Comparison of ENCODE assay signal across 8 cellular contexts in genomic region chr2:205714058-205714776, GRCh38. TPM values are rescaled to one million over a fixed set of nuclear protein-coding genes. Genes with fewer than 3 reads are reported as not detected.
DNase-seq lines count a peak whose midpoint lies in the region; ATAC-seq and TF ChIP-seq lines count a peak whose summit lies in the region.

No MANE protein-coding gene starts in this region.

- no peak for TF ChIP-seq CTCF in right atrium auricular region (IDR thresholded peaks at IDR 0.05)
- TF ChIP-seq CTCF in uterus (IDR thresholded peaks at IDR 0.05) = no peak

- peaks cover 0 to 8% of the 10 kb centered on the region in 2 donors for H3K4me1 ChIP-seq in right atrium auricular region
- H3K4me1 ChIP-seq in uterus = peaks cover 8 to 12% of the 10 kb centered on the region in 2 donors

- H3K36me3 ChIP-seq in right atrium auricular region (no peaks in the 10 kb centered on the region), uterus (no peaks in the 10 kb centered on the region)

- H3K27ac ChIP-seq in right atrium auricular region (peak overlapping the region; percentile 14 to 36), uterus (peak overlapping the region; percentile 81 to 83)

- TF ChIP-seq POLR2A in uterus (IDR thresholded peaks at IDR 0.05) = no peak

- ATAC-seq in GM18511 (IDR thresholded peaks at IDR 0.05; ENCODE audit: unreplicated experiment) (peak; percentile 75), HG02571 (IDR thresholded peaks at IDR 0.05; ENCODE audit: unreplicated experiment) (peak; percentile 79)

- in situ Hi-C loops in ACHN (cut with HindIII; ENCODE audit: low pct_ligation_motif_present, low pct_unique_long_range_greater_than_20kb, low sequenced_read_pairs) = no loop called here

- no peaks in the 10 kb centered on the region for H3K9me3 ChIP-seq in right atrium auricular region
- no peaks in the 10 kb centered on the region for H3K9me3 ChIP-seq in uterus

- no peak overlapping the region for H3K4me3 ChIP-seq in right atrium auricular region
- no peak overlapping the region for H3K4me3 ChIP-seq in uterus

- intact Hi-C loops in uterus (cut with DNase I; ENCODE audit: low total_unique reads) = no loop called here
- intact Hi-C loops in head of caudate nucleus (cut with DNase I) = no loop called here

- DNase-seq in OCI-M1 (lab: John Stamatoyannopoulos, UW) (peak; percentile 74), right atrium auricular region (ENCODE audit: low spot score) (no peak), uterus (no peak), ACHN (no peak), head of caudate nucleus (no peak), HT-29 (ENCODE audit: low spot score) (no peak)

- H3K27me3 ChIP-seq in right atrium auricular region = no peaks in the 10 kb centered on the region
- H3K27me3 ChIP-seq in uterus = no peaks in the 10 kb centered on the region

RNA-seq across cellular contexts. Expression of gene NRP2, which starts 31.9 kb away (rescaled TPM):
- total RNA-seq in right atrium auricular region = 10 to 100 TPM in 1 of 2 donors, 1 to 10 TPM in 1; 7.1 to 10.9 TPM
- 100 to 1,000 TPM in 3 of 4 donors, 10 to 100 TPM in 1; 35.9 to 156 (median 114) TPM for total RNA-seq in uterus
- total RNA-seq in HT-29 (2014; rRNA removed; shearing (Covaris generic)) = 1.1 and 1.2 TPM in 2 replicates
